In the genomic region with DNA sequence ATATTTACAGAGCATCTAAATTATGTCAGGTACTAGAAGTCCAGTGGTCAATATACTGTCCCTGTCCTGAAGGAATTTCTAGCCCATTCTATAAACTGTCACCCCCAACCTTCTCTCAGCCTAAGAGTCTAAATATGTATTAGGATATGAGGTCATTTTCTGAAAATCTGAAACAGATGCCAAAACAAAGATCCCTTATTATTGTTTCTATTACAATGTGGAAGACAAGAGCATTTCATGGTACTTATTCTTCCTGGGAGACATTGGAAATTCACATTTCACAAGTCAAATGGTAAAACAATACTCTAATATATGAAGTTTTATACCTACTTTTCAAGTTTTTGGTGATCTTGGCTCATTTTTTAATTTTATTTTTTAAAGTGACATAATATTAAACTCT, we compare ENCODE assay signal across 22 cellular contexts. TPM values are rescaled to one million over a fixed set of nuclear protein-coding genes. Genes with fewer than 3 reads are reported as not detected.
DNase-seq lines count a peak whose midpoint lies in the region; ATAC-seq, FAIRE-seq and TF ChIP-seq lines count a peak whose summit lies in the region.
"Had no signal": no experiment of that assay in that cellular context is flagged by ENCODE, and none has a peak within 500 bp of the region (broad histone marks: within the 10 kb centered on the region; RNA-seq: fewer than 3 reads in every experiment).

No MANE protein-coding gene starts in this region.

- H3K4me1 Mint-ChIP-seq in chondrocyte (ENCODE audit: low read depth): peaks cover 24% of the 10 kb centered on the region

- no peak overlapping the region for H3K4me3 Mint-ChIP-seq in chondrocyte (ENCODE audit: unreplicated experiment)
- H3K4me3 Mint-ChIP-seq: CD4-positive, alpha-beta memory T cell had no signal

- TF ChIP-seq CTCF in GM10266 (IDR thresholded peaks at IDR 0.05; ENCODE audit: control insufficient read depth, insufficient read depth, low read depth, missing control alignments) (no peak), chondrocyte (IDR thresholded peaks at IDR 0.05) (no peak)

- H3K9me3 Mint-ChIP-seq in chondrocyte (ENCODE audit: low read depth): peaks cover 8% of the 10 kb centered on the region
- H3K9me3 Mint-ChIP-seq: CD4-positive, alpha-beta memory T cell had no signal

- no peaks in the 10 kb centered on the region for H3K27me3 ChIP-seq in mucosa of rectum (ENCODE audit: control insufficient read depth in 2 of 2, insufficient read depth in 2 of 2, low read length in 2 of 2)
- H3K27me3 ChIP-seq: BLaER1, SJSA1 had no signal

- FAIRE-seq in RCC 7860 (lab: Jason Lieb, UNC): no peak
- FAIRE-seq: A204.1, H1 had no signal

- no peaks in the 10 kb centered on the region for H3K36me3 ChIP-seq in mucosa of rectum (ENCODE audit: control insufficient read depth in 2 of 2, insufficient read depth in 2 of 2, low read length in 2 of 2)
- H3K36me3 ChIP-seq: BLaER1, SJSA1 had no signal

- peak; percentile 17 for ATAC-seq in HG02885 (IDR thresholded peaks at IDR 0.05; ENCODE audit: poor library complexity, unreplicated experiment)
- no peak for ATAC-seq in HG03139 (IDR thresholded peaks at IDR 0.05; ENCODE audit: unreplicated experiment)
- ATAC-seq: Panc1 had no signal

- H3K9me3 ChIP-seq in mucosa of rectum (ENCODE audit: control insufficient read depth in 2 of 2, low read length in 2 of 2): no peaks in the 10 kb centered on the region
- H3K9me3 ChIP-seq: BLaER1, SJSA1 had no signal

- H3K36me3 Mint-ChIP-seq in chondrocyte (ENCODE audit: low read depth): no peaks in the 10 kb centered on the region
- H3K36me3 Mint-ChIP-seq: CD4-positive, alpha-beta memory T cell had no signal

- peak; percentile 28 for DNase-seq in EL
- peak; percentile 13 for DNase-seq in fibroblast of gingiva (ENCODE audit: low read depth)
- no peak for DNase-seq in RCC 7860 (ENCODE audit: low spot score)
- no peak for DNase-seq in GM10266 (ENCODE audit: extremely low spot score)
- no peak for DNase-seq in chondrocyte (ENCODE audit: low spot score)
- DNase-seq: CD4-positive, alpha-beta memory T cell; DMS153; NCI-H1417 treated with DMSO at 0.1 percent for 48 hours; NCI-H187 treated with DMSO at 0.1 percent for 48 hours; NCI-H226; NCI-H524 treated with DMSO at 0.1 percent for 48 hours had no signal

- no peak overlapping the region for H3K27ac Mint-ChIP-seq in chondrocyte (ENCODE audit: unreplicated experiment)

- H3K27me3 Mint-ChIP-seq in chondrocyte (ENCODE audit: low read depth): no peaks in the 10 kb centered on the region

- peak overlapping the region; percentile 22 to 60 for H3K4me3 ChIP-seq in mucosa of rectum (ENCODE audit: low read length in 2 of 2)
- H3K4me3 ChIP-seq: BLaER1, SJSA1 had no signal

- no peaks in the 10 kb centered on the region for H3K4me1 ChIP-seq in mucosa of rectum (ENCODE audit: control insufficient read depth in 2 of 2, insufficient read depth in 2 of 2, low read length in 2 of 2)
- H3K4me1 ChIP-seq: BLaER1, SJSA1 had no signal

- H3K27ac ChIP-seq in mucosa of rectum (ENCODE audit: low read depth in 2 of 2, low read length in 2 of 2): no peak overlapping the region
- H3K27ac ChIP-seq: BLaER1, HL-60, SJSA1 had no signal

- no peak overlapping the region for H3K9ac ChIP-seq in mucosa of rectum (ENCODE audit: low read depth in 1 of 2, low read length in 2 of 2)
- H3K9ac ChIP-seq: BLaER1 had no signal

RNA-seq across cellular contexts. Expression of gene CLCA1, which starts 2.6 kb away (rescaled TPM):
- total RNA-seq in chondrocyte: not detected in 3 replicates
- total RNA-seq: CD4-positive, alpha-beta memory T cell; H1; HT1080; M059J; SJSA1 had no signal

RNA-seq across cellular contexts. Expression of gene CLCA2, which starts 47.3 kb away (rescaled TPM):
- total RNA-seq in chondrocyte: 0.31 TPM in 1 of 3 replicates, not detected in the others
- total RNA-seq: CD4-positive, alpha-beta memory T cell; H1; SJSA1 had no signal

Comparison
In these comparisons a context has a peak if more than half of its experiments do, and no peak if none do; other contexts are left out.
1. DNase-seq: peak in EL (single experiment) and fibroblast of gingiva (single experiment); none in RCC 7860 (single experiment), GM10266 (single experiment) and chondrocyte (single experiment).